ENCODE assay signal across 21 cellular contexts in genomic region chr1:22841754-22842370, GRCh38.
A peak's percentile ranks its signal among the peaks of the same experiment; 100 is the strongest.
DNase-seq lines count a peak whose midpoint lies in the region; ATAC-seq, FAIRE-seq and TF ChIP-seq lines count a peak whose summit lies in the region.
"Had no signal": no experiment of that assay in that cellular context is flagged by ENCODE, and none has a peak within 500 bp of the region (broad histone marks: within the 10 kb centered on the region; RNA-seq: fewer than 3 reads in every experiment).

No MANE protein-coding gene starts in this region.

- H3K4me2 ChIP-seq in HepG2 (ENCODE audit: low read depth, low read length), result no peak overlapping the region

- TF ChIP-seq POLR2A in HepG2 (IDR thresholded peaks at IDR 0.05; ENCODE audit: insufficient read depth in 1 of 2, low read depth in 2 of 2, low read length in 2 of 2), result no peak

- CTCF ChIA-PET in HepG2 (lab: Yijun Ruan, JAX; ENCODE audit: low intra/inter-chr PET ratio, low total read pairs), result no interaction called here

- POLR2A ChIA-PET in HepG2 (lab: Yijun Ruan, JAX), result no interaction called here

- no TSS peak for BruUV-seq in HepG2 (replicated peaks; lab: Mats Ljungman, UMichigan)

- no peak for FAIRE-seq in HepG2 (lab: Jason Lieb, UNC)

- TF ChIP-seq EP300 in HepG2 (IDR thresholded peaks at IDR 0.05; ENCODE audit: low read depth in 2 of 2, low read length in 2 of 2) (no peak), HepG2 (CRISPR knock-in tag; IDR thresholded peaks at IDR 0.05; ENCODE audit: borderline replicate concordance) (no peak)

- 0 out of 2 replicates have a peak, but pooled peaks cover 4% of the 10 kb centered on the region for H4K20me1 ChIP-seq in HepG2 (ENCODE audit: insufficient read depth, low read length)

- H3K4me1 Mint-ChIP-seq in endodermal cell, result peaks cover 3% of the 10 kb centered on the region
- peaks cover 6% of the 10 kb centered on the region for H3K4me1 Mint-ChIP-seq in stimulated activated memory B cell treated with anti-CD40 and anti-IgM and Interleukin-4, amounts not matched to agents 10 μg/mL and 1 μg/mL and 100 μg/mL, for 72 hours
- H3K4me1 Mint-ChIP-seq in stimulated activated naive B cell treated with anti-CD40 and anti-IgM and Interleukin-4, amounts not matched to agents 10 μg/mL and 1 μg/mL and 100 μg/mL, for 72 hours, result peaks cover 5 to 7% of the 10 kb centered on the region in 2 donors
- H3K4me1 Mint-ChIP-seq: CD4-positive, CD25-positive, alpha-beta regulatory T cell had no signal

- ATAC-seq in stimulated activated memory B cell treated with anti-CD40 and anti-IgM and Interleukin-4, amounts not matched to agents 10 μg/mL and 1 μg/mL and 100 μg/mL, for 72 hours, result no peak
- ATAC-seq in stimulated activated naive B cell treated with anti-CD40 and anti-IgM and Interleukin-4, amounts not matched to agents 10 μg/mL and 1 μg/mL and 100 μg/mL, for 72 hours (replicated peaks), result no peak
- ATAC-seq in HepG2 (no peak), left lung (no peak)

- H3K9ac ChIP-seq in endodermal cell (ENCODE audit: extremely low read depth, low read length, poor library complexity, severe bottlenecking) (no peak overlapping the region), HepG2 (ENCODE audit: insufficient read depth, low read depth, low read length) (no peak overlapping the region)

- TF ChIP-seq RAD21 in HepG2 (CRISPR knock-in tag; IDR thresholded peaks at IDR 0.05), result no peak

- peak; percentile 19 for DNase-seq in NCI-H1694 treated with DMSO at 0.1 percent for 48 hours (lab: John Stamatoyannopoulos, UW)
- no peak for DNase-seq in NCI-H1694 (lab: John Stamatoyannopoulos, UW)
- no peak for DNase-seq in endodermal cell
- peak; percentile 61 for DNase-seq in medulla oblongata (ENCODE audit: extremely low spot score)
- DNase-seq in stimulated activated naive B cell treated with anti-CD40 and anti-IgM and Interleukin-4, amounts not matched to agents 10 μg/mL and 1 μg/mL and 100 μg/mL, for 72 hours, result no peak
- DNase-seq in HepG2 (ENCODE audit: low spot score), result no peak
- no peak for DNase-seq in left lung
- DNase-seq: activated CD4-positive, CD25-positive, alpha-beta regulatory T cell; CD4-positive, CD25-positive, alpha-beta regulatory T cell; colonic mucosa; DND-41; erythroblast; HFFc6; NCI-H1048; NCI-H345; SHP77; trophoblast cell had no signal

- H3K27ac Mint-ChIP-seq in endodermal cell, result no peak overlapping the region
- H3K27ac Mint-ChIP-seq in stimulated activated memory B cell treated with anti-CD40 and anti-IgM and Interleukin-4, amounts not matched to agents 10 μg/mL and 1 μg/mL and 100 μg/mL, for 72 hours, result no peak overlapping the region
- no peak overlapping the region for H3K27ac Mint-ChIP-seq in stimulated activated naive B cell treated with anti-CD40 and anti-IgM and Interleukin-4, amounts not matched to agents 10 μg/mL and 1 μg/mL and 100 μg/mL, for 72 hours
- H3K27ac Mint-ChIP-seq: activated T-helper 2 cell treated with anti-CD3 and anti-CD28 coated beads, Interferon-gamma antibody, Interleukin-2, Interleukin-4, amounts not matched to agents 10 μg/mL and 5 μg/mL and 100 μg/mL, durations not matched to agents 14 hours and 24 hours and 36 hours; CD4-positive, CD25-positive, alpha-beta regulatory T cell; HFFc6 had no signal

- in situ Hi-C loops in HepG2 (cut with HindIII; ENCODE audit: extremely low pct_ligation_motif_present, low pct_unique_long_range_greater_than_20kb), result no loop called here

- H3K27ac ChIP-seq in endodermal cell (ENCODE audit: low read depth, low read length) (no peak overlapping the region), HepG2 (ENCODE audit: extremely low read length, insufficient read depth, low read length) (no peak overlapping the region), left lung (no peak overlapping the region)
- H3K27ac ChIP-seq: 22Rv1, colonic mucosa, skin epidermis had no signal

- 86 to 91% methylated on average over 14 to 15 of the region's 15 CpGs for WGBS in endodermal cell (ENCODE audit: insufficient coverage in 1 of 2, insufficient read length in 1 of 2), 2 experiments
- 46% methylated on average over 9 of the region's 15 CpGs for WGBS in HepG2 (ENCODE audit: low lambda C conversion rate)

- H3K36me3 ChIP-seq in endodermal cell (ENCODE audit: control insufficient read depth, insufficient read depth, low read length), result no peaks in the 10 kb centered on the region
- no peaks in the 10 kb centered on the region for H3K36me3 ChIP-seq in HepG2 (replicated peaks in 1 of 2; ENCODE audit: control insufficient read depth in 1 of 2, insufficient read depth in 2 of 2, low read length in 2 of 2)
- no peaks in the 10 kb centered on the region for H3K36me3 ChIP-seq in left lung
- H3K36me3 ChIP-seq: colonic mucosa had no signal

- H3K4me3 ChIP-seq in endodermal cell (ENCODE audit: low read length), result no peak overlapping the region
- no peak overlapping the region for H3K4me3 ChIP-seq in HepG2 (replicated peaks in 1 of 3; ENCODE audit: insufficient read depth in 1 of 3, low read depth in 2 of 3, low read length in 3 of 3)
- no peak overlapping the region for H3K4me3 ChIP-seq in left lung
- H3K4me3 ChIP-seq: colonic mucosa, skin epidermis had no signal

- H3K4me3 Mint-ChIP-seq in endodermal cell, result no peak overlapping the region
- no peak overlapping the region for H3K4me3 Mint-ChIP-seq in stimulated activated memory B cell treated with anti-CD40 and anti-IgM and Interleukin-4, amounts not matched to agents 10 μg/mL and 1 μg/mL and 100 μg/mL, for 72 hours
- H3K4me3 Mint-ChIP-seq in stimulated activated naive B cell treated with anti-CD40 and anti-IgM and Interleukin-4, amounts not matched to agents 10 μg/mL and 1 μg/mL and 100 μg/mL, for 72 hours, result no peak overlapping the region
- H3K4me3 Mint-ChIP-seq: CD4-positive, CD25-positive, alpha-beta regulatory T cell; HFFc6 had no signal

- H3K4me1 ChIP-seq in endodermal cell (ENCODE audit: control insufficient read depth, insufficient read depth, low read length) (no peaks in the 10 kb centered on the region), HepG2 (ENCODE audit: insufficient read depth, low read length) (no peaks in the 10 kb centered on the region), left lung (no peaks in the 10 kb centered on the region)
- H3K4me1 ChIP-seq: colonic mucosa had no signal

- H3K79me2 ChIP-seq in HepG2 (ENCODE audit: insufficient read depth, low read length), result no peaks in the 10 kb centered on the region

- H3K27me3 Mint-ChIP-seq in endodermal cell (ENCODE audit: insufficient read depth), result peaks cover 2% of the 10 kb centered on the region
- peaks cover 48% of the 10 kb centered on the region for H3K27me3 Mint-ChIP-seq in stimulated activated memory B cell treated with anti-CD40 and anti-IgM and Interleukin-4, amounts not matched to agents 10 μg/mL and 1 μg/mL and 100 μg/mL, for 72 hours
- peaks cover 30 to 35% of the 10 kb centered on the region in 2 donors for H3K27me3 Mint-ChIP-seq in stimulated activated naive B cell treated with anti-CD40 and anti-IgM and Interleukin-4, amounts not matched to agents 10 μg/mL and 1 μg/mL and 100 μg/mL, for 72 hours
- H3K27me3 Mint-ChIP-seq: CD4-positive, CD25-positive, alpha-beta regulatory T cell had no signal

- H3K9me3 Mint-ChIP-seq in endodermal cell, result no peaks in the 10 kb centered on the region
- H3K9me3 Mint-ChIP-seq in stimulated activated memory B cell treated with anti-CD40 and anti-IgM and Interleukin-4, amounts not matched to agents 10 μg/mL and 1 μg/mL and 100 μg/mL, for 72 hours, result no peaks in the 10 kb centered on the region
- H3K9me3 Mint-ChIP-seq in stimulated activated naive B cell treated with anti-CD40 and anti-IgM and Interleukin-4, amounts not matched to agents 10 μg/mL and 1 μg/mL and 100 μg/mL, for 72 hours, result no peaks in the 10 kb centered on the region
- H3K9me3 Mint-ChIP-seq: activated T-helper 2 cell treated with anti-CD3 and anti-CD28 coated beads, Interferon-gamma antibody, Interleukin-2, Interleukin-4, amounts not matched to agents 10 μg/mL and 5 μg/mL and 100 μg/mL, durations not matched to agents 14 hours and 24 hours and 36 hours; HFFc6 had no signal

- no peaks in the 10 kb centered on the region for H3K36me3 Mint-ChIP-seq in endodermal cell (ENCODE audit: low read depth)
- H3K36me3 Mint-ChIP-seq in stimulated activated memory B cell treated with anti-CD40 and anti-IgM and Interleukin-4, amounts not matched to agents 10 μg/mL and 1 μg/mL and 100 μg/mL, for 72 hours, result no peaks in the 10 kb centered on the region
- H3K36me3 Mint-ChIP-seq in stimulated activated naive B cell treated with anti-CD40 and anti-IgM and Interleukin-4, amounts not matched to agents 10 μg/mL and 1 μg/mL and 100 μg/mL, for 72 hours, result no peaks in the 10 kb centered on the region
- H3K36me3 Mint-ChIP-seq: CD4-positive, CD25-positive, alpha-beta regulatory T cell had no signal

- H3K9me3 ChIP-seq in endodermal cell (ENCODE audit: control insufficient read depth, low read length), result no peaks in the 10 kb centered on the region
- no peaks in the 10 kb centered on the region for H3K9me3 ChIP-seq in HepG2 (ENCODE audit: low read length)
- H3K9me3 ChIP-seq in left lung, result no peaks in the 10 kb centered on the region
- H3K9me3 ChIP-seq: colonic mucosa had no signal

- TF ChIP-seq CTCF in endodermal cell (conservative IDR thresholded peaks at IDR 0.05) (peak; percentile 12), HepG2 (CRISPR knock-in tag; IDR thresholded peaks at IDR 0.05) (no peak), left lung (IDR thresholded peaks at IDR 0.05) (no peak)

- H2AFZ ChIP-seq in HepG2 (ENCODE audit: low read length), result no peak overlapping the region

- intact Hi-C loops in HepG2 (cut with micrococcal nuclease; ENCODE audit: unreplicated experiment) (no loop called here), left lung (cut with DNase I) (no loop called here)

- H3K27me3 ChIP-seq in endodermal cell (ENCODE audit: control insufficient read depth, insufficient read depth, low read length, poor library complexity, severe bottlenecking) (no peaks in the 10 kb centered on the region), HepG2 (ENCODE audit: control insufficient read depth in 1 of 2, insufficient read depth in 2 of 2, low read length in 2 of 2) (peaks cover 0 to 21% of the 10 kb centered on the region in 2 experiments; a peak in 1 of 5 replicates), left lung (peaks cover 0 to 27% of the 10 kb centered on the region in 2 donors)
- H3K27me3 ChIP-seq: colonic mucosa had no signal

TF ChIP-seq in HepG2, 621 proteins besides CTCF, POLR2A, EP300 and RAD21 (continues in another document):
- no peak for TF ChIP-seq KAT2B (IDR thresholded peaks at IDR 0.05; ENCODE audit: borderline replicate concordance, low read depth, low read length)
- no peak for TF ChIP-seq NFYC (CRISPR knock-in tag; IDR thresholded peaks at IDR 0.05)
- no peak for TF ChIP-seq RBM39 (IDR thresholded peaks at IDR 0.05; ENCODE audit: low read depth, low read length, poor library complexity, severe bottlenecking)
- TF ChIP-seq CENPBD1 (CRISPR knock-in tag; IDR thresholded peaks at IDR 0.05; ENCODE audit: borderline replicate concordance, low read depth), result no peak

Comparison
In these comparisons a context has a peak if more than half of its experiments do, and no peak if none do; other contexts are left out.
1. DNase-seq: peak in NCI-H1694 treated with DMSO at 0.1 percent for 48 hours (single experiment) and medulla oblongata (single experiment); none in NCI-H1694 (single experiment), endodermal cell (single experiment), stimulated activated naive B cell treated with anti-CD40 and anti-IgM and Interleukin-4, amounts not matched to agents 10 μg/mL and 1 μg/mL and 100 μg/mL, for 72 hours (single experiment), HepG2 (single experiment) and left lung (0 of 2).